Comparison of ENCODE assay signal across 25 cellular contexts in genomic region chr11:125943661-125944349, GRCh38. TPM values are rescaled to one million over a fixed set of nuclear protein-coding genes. Genes with fewer than 3 reads are reported as not detected.
"Had no signal": no experiment of that assay in that cellular context is flagged by ENCODE, and none has a peak within 500 bp of the region (broad histone marks: within the 10 kb centered on the region; RNA-seq: fewer than 3 reads in every experiment).

No MANE protein-coding gene starts in this region.

- H3K4me3 ChIP-seq: colonic mucosa, dorsolateral prefrontal cortex, hepatocyte, ovary, suprapubic skin, thyroid gland, upper lobe of left lung had no signal

- H3K36me3 ChIP-seq: colonic mucosa, neutrophil, ovary, suprapubic skin, thyroid gland, upper lobe of left lung had no signal

- ATAC-seq: left colon, natural killer cell, right cardiac atrium had no signal

- H3K27me3 ChIP-seq: colonic mucosa, hepatocyte, neutrophil, ovary, suprapubic skin, thyroid gland, upper lobe of left lung had no signal

- H3K4me1 ChIP-seq: colonic mucosa had no signal

- H3K9me3 Mint-ChIP-seq: mesothelial cell of epicardium, natural killer cell had no signal

- DNase-seq: caudate nucleus; colonic mucosa; effector CD8-positive, alpha-beta T cell; foreskin melanocyte; left colon; mammary epithelial cell; natural killer cell; right cardiac atrium; small intestine; stimulated activated CD4-positive, alpha-beta T cell treated with anti-CD3 and anti-CD28 coated beads, Interleukin-12 subunit alpha, Interleukin-12 subunit beta, amount 100 ng/mL, for 4 hours; stimulated activated naive CD4-positive, alpha-beta T cell treated with Interleukin-2 at 50 U/mL for 16 hours; thyroid gland; upper lobe of left lung had no signal

- H3K27ac Mint-ChIP-seq: mesothelial cell of epicardium, natural killer cell had no signal

- H3K27ac ChIP-seq: colonic mucosa, dorsolateral prefrontal cortex, hepatocyte, neutrophil, ovary, suprapubic skin, thyroid gland, upper lobe of left lung had no signal

- H3K36me3 Mint-ChIP-seq: mesothelial cell of epicardium, natural killer cell had no signal

- H3K4me3 Mint-ChIP-seq: mesothelial cell of epicardium, natural killer cell had no signal

- H3K9me3 ChIP-seq: colonic mucosa, neutrophil, ovary, suprapubic skin, thyroid gland, upper lobe of left lung had no signal

RNA-seq across cellular contexts. Expression of gene VSIG10L2, which starts 2.0 kb away (rescaled TPM):
- total RNA-seq: cerebellum, colonic mucosa, hepatocyte, kidney epithelial cell, left colon, liver, mammary epithelial cell, mesothelial cell of epicardium, mucosa of gallbladder, myocyte, natural killer cell, thyroid gland had no signal
- polyA plus RNA-seq: hepatocyte, liver, mammary epithelial cell had no signal

RNA-seq across cellular contexts. Expression of gene DDX25, which starts 39.5 kb away (rescaled TPM):
- total RNA-seq: mammary epithelial cell, myocyte, natural killer cell, posterior vena cava, right cardiac atrium had no signal
